Comparison of ENCODE assay signal across 10 cellular contexts in genomic region chr1:67597336-67597735, GRCh38.
"Had no signal": no experiment of that assay in that cellular context is flagged by ENCODE, and none has a peak within 500 bp of the region (broad histone marks: within the 10 kb centered on the region; RNA-seq: fewer than 3 reads in every experiment).

No MANE protein-coding gene starts in this region.

- H3K36me3 ChIP-seq: colonic mucosa, gastroesophageal sphincter, sigmoid colon had no signal

- H3K27ac ChIP-seq: colonic mucosa, gastroesophageal sphincter, sigmoid colon, VCaP had no signal

- DNase-seq: activated CD4-positive, alpha-beta memory T cell treated with anti-CD3 and anti-CD28 coated beads for 36 hours; activated T-cell treated with anti-CD3 and anti-CD28 coated beads, Interleukin-2, amount 50 U/mL, for 72 hours; colonic mucosa; kidney glomerular epithelial cell; sigmoid colon; stimulated activated CD4-positive, alpha-beta T cell treated with anti-CD3 and anti-CD28 coated beads, Interleukin-12 subunit alpha, Interleukin-12 subunit beta, amount 100 ng/mL, for 4 hours; stimulated activated naive CD4-positive, alpha-beta T cell treated with Interleukin-2 at 50 U/mL for 16 hours; trophoblast cell had no signal

- H3K4me3 Mint-ChIP-seq: activated CD4-positive, alpha-beta memory T cell treated with anti-CD3 and anti-CD28 coated beads for 36 hours; activated T-cell treated with anti-CD3 and anti-CD28 coated beads, Interleukin-2, amount 50 U/mL, for 72 hours had no signal

- H3K4me3 ChIP-seq: colonic mucosa, gastroesophageal sphincter, sigmoid colon had no signal

- ATAC-seq: activated T-cell treated with anti-CD3 and anti-CD28 coated beads, Interleukin-2, amount 50 U/mL, for 72 hours; gastroesophageal sphincter had no signal

- H3K9me3 Mint-ChIP-seq: activated CD4-positive, alpha-beta memory T cell treated with anti-CD3 and anti-CD28 coated beads for 36 hours had no signal

- H3K27me3 ChIP-seq: colonic mucosa, gastroesophageal sphincter, sigmoid colon had no signal

- H3K36me3 Mint-ChIP-seq: activated CD4-positive, alpha-beta memory T cell treated with anti-CD3 and anti-CD28 coated beads for 36 hours had no signal

- H3K9me3 ChIP-seq: colonic mucosa, gastroesophageal sphincter, sigmoid colon had no signal

- H3K4me1 ChIP-seq: colonic mucosa, gastroesophageal sphincter had no signal
